1 cellular context compared by ENCODE assay signal in the genomic region with DNA sequence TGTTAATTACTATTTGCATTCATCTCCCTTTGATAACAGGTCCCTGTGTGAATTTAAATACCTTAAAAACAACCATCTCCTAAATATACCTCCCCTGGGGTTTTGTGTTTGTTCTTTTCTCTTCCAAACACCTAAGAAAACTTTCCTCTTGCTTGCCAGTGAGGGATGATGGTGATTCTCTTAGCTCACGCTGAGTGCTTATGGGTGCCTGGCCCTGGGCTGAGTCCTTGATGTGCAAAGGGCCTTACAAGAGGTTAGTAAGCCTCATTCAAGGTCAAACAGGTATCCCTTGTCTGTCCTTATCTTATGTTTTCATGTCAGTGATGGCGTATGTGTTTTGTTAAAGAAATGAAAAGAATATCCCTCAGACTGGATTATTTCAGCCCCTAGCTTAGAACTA.
TF ChIP-seq lines count a peak whose summit lies in the region.

No MANE protein-coding gene starts in this region.

TF ChIP-seq in GM12878, 131 proteins besides CTCF, POLR2A, EP300 and RAD21 (continued from another document):
- TF ChIP-seq FOS (IDR thresholded peaks at IDR 0.05; ENCODE audit: borderline replicate concordance, extremely low read depth, insufficient read length): no peak
- TF ChIP-seq DPF2 (IDR thresholded peaks at IDR 0.05): no peak
- no peak for TF ChIP-seq NR2F1 (conservative IDR thresholded peaks at IDR 0.05)
- TF ChIP-seq, protein P1, sequence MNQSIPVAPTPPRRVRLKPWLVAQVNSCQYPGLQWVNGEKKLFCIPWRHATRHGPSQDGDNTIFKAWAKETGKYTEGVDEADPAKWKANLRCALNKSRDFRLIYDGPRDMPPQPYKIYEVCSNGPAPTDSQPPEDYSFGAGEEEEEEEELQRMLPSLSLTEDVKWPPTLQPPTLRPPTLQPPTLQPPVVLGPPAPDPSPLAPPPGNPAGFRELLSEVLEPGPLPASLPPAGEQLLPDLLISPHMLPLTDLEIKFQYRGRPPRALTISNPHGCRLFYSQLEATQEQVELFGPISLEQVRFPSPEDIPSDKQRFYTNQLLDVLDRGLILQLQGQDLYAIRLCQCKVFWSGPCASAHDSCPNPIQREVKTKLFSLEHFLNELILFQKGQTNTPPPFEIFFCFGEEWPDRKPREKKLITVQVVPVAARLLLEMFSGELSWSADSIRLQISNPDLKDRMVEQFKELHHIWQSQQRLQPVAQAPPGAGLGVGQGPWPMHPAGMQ (IDR thresholded peaks at IDR 0.05; ENCODE audit: borderline replicate concordance): no peak
- no peak for TF ChIP-seq CHD1 (IDR thresholded peaks at IDR 0.05; ENCODE audit: low read depth, low read length)
- TF ChIP-seq MTA3 (IDR thresholded peaks at IDR 0.05; ENCODE audit: borderline replicate concordance, low read length): no peak
